In the genomic region with DNA sequence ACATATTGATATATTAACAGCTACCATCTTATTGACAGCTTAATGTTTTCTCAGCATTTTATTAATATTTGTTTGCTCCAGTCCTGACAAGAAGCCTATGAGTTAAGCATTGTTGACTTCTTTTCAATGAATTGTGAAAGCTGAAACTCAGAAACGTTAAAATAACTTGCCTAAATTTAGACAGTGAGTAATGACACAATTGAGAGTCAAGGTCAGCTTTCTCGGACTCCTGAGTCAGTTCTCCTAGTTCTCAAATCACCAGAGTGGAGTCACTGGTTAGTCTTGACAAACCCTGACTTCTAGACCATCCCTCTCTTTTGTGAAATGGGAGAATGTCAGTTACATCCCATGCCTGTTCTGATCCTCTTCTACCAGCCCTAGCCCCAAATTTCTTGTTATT, we compare ENCODE assay signal across 18 cellular contexts.
A peak's percentile ranks its signal among the peaks of the same experiment; 100 is the strongest.
DNase-seq lines count a peak whose midpoint lies in the region; ATAC-seq, FAIRE-seq and TF ChIP-seq lines count a peak whose summit lies in the region.
"Had no signal": no experiment of that assay in that cellular context is flagged by ENCODE, and none has a peak within 500 bp of the region (broad histone marks: within the 10 kb centered on the region; RNA-seq: fewer than 3 reads in every experiment).

No MANE protein-coding gene starts in this region.

- H3K36me3 ChIP-seq in bronchial epithelial cell (ENCODE audit: control insufficient read depth, insufficient read depth, low read length) (no peaks in the 10 kb centered on the region), left ventricle myocardium inferior (no peaks in the 10 kb centered on the region)

- peak; percentile 87 for ATAC-seq in GM18858 (IDR thresholded peaks at IDR 0.05; ENCODE audit: unreplicated experiment)
- ATAC-seq in GM21447 (IDR thresholded peaks at IDR 0.05; ENCODE audit: unreplicated experiment), result peak; percentile 77
- ATAC-seq in HG03039 (IDR thresholded peaks at IDR 0.05; ENCODE audit: unreplicated experiment), result peak; percentile 81
- ATAC-seq: activated T-cell treated with anti-CD3 and anti-CD28 coated beads, Interleukin-2, amount 50 U/mL, for 72 hours; body of pancreas; HCT116; stimulated activated effector memory CD8-positive, alpha-beta T cell treated with anti-CD3 and anti-CD28 coated beads, Interleukin-12 subunit alpha, Interleukin-12 subunit beta, amount 100 ng/mL, for 72 hours had no signal

- DNase-seq in bronchial epithelial cell (ENCODE audit: low read depth), result peak; percentile 4
- no peak for DNase-seq in NCI-H2171 treated with DMSO at 0.1 percent for 48 hours (lab: John Stamatoyannopoulos, UW)
- no peak for DNase-seq in left ventricle myocardium inferior
- DNase-seq in stimulated activated CD4-positive, alpha-beta T cell treated with anti-CD3 and anti-CD28 coated beads, Interleukin-4, amount 100 ng/mL, for 4 hours, result no peak
- DNase-seq in NCI-H187 treated with DMSO at 0.1 percent for 48 hours (lab: John Stamatoyannopoulos, UW), result no peak
- DNase-seq: activated CD4-positive, CD25-positive, alpha-beta regulatory T cell; activated T-cell treated with anti-CD3 and anti-CD28 coated beads, Interleukin-2, amount 50 U/mL, for 72 hours; body of pancreas; GDM1; hippocampal formation; NCI-H2081 treated with DMSO at 0.1 percent for 48 hours; nucleus accumbens had no signal

- no peaks in the 10 kb centered on the region for H3K4me1 ChIP-seq in left ventricle myocardium inferior
- H3K4me1 ChIP-seq: body of pancreas had no signal

- no peak overlapping the region for H3K27ac ChIP-seq in left ventricle myocardium inferior (replicated peaks)
- H3K27ac ChIP-seq: body of pancreas had no signal

- intact Hi-C loops in left ventricle myocardium inferior (cut with micrococcal nuclease), result no loop called here

- H3K27me3 ChIP-seq in bronchial epithelial cell (ENCODE audit: control insufficient read depth, insufficient read depth, low read length), result no peaks in the 10 kb centered on the region
- no peaks in the 10 kb centered on the region for H3K27me3 ChIP-seq in left ventricle myocardium inferior (ENCODE audit: low read depth)
- H3K27me3 ChIP-seq: body of pancreas had no signal

- H3K9me3 ChIP-seq in left ventricle myocardium inferior (replicated peaks), result no peaks in the 10 kb centered on the region
- H3K9me3 ChIP-seq: body of pancreas had no signal

- TF ChIP-seq CTCF in bronchial epithelial cell (IDR thresholded peaks at IDR 0.05; ENCODE audit: insufficient read depth, low read length, severe bottlenecking) (no peak), left ventricle myocardium inferior (IDR thresholded peaks at IDR 0.05; ENCODE audit: borderline replicate concordance) (no peak)

- FAIRE-seq in bronchial epithelial cell (lab: Jason Lieb, UNC), result no peak

- no peak overlapping the region for H3K4me3 ChIP-seq in bronchial epithelial cell (ENCODE audit: low read depth, low read length)
- H3K4me3 ChIP-seq in left ventricle myocardium inferior, result no peak overlapping the region
- H3K4me3 ChIP-seq: body of pancreas, lung had no signal
